ENCODE assay signal across 27 cellular contexts in genomic region chr1:247089616-247090375, GRCh38.
"Had no signal": no experiment of that assay in that cellular context is flagged by ENCODE, and none has a peak within 500 bp of the region (broad histone marks: within the 10 kb centered on the region; RNA-seq: fewer than 3 reads in every experiment).

No MANE protein-coding gene starts in this region.

- H3K27ac ChIP-seq: colonic mucosa, dorsolateral prefrontal cortex, esophagus squamous epithelium, gastroesophageal sphincter, vagina, VCaP had no signal

- H3K36me3 ChIP-seq: colonic mucosa, esophagus squamous epithelium, gastroesophageal sphincter, vagina had no signal

- H3K4me3 Mint-ChIP-seq: activated naive CD4-positive, alpha-beta T cell treated with anti-CD3 and anti-CD28 coated beads for 36 hours; activated naive CD8-positive, alpha-beta T cell treated with anti-CD3 and anti-CD28 coated beads, Interleukin-2, amount 10 ng/mL, durations not matched to agents 7 days and 5 days; activated T-cell treated with anti-CD3 and anti-CD28 coated beads, Interleukin-2, amount 50 U/mL, for 4 hours; memory B cell; nephron progenitor cell; stimulated activated naive B cell treated with anti-CD40 and anti-IgM and Interleukin-4, amounts not matched to agents 10 μg/mL and 1 μg/mL and 100 μg/mL, for 72 hours; T-helper 2 cell treated with Interferon-gamma antibody and Interleukin-4, amounts not matched to agents 5 μg/mL and 100 μg/mL, for 36 hours had no signal

- H3K27me3 ChIP-seq: colonic mucosa, dorsolateral prefrontal cortex, esophagus squamous epithelium, gastroesophageal sphincter, vagina had no signal

- H3K4me3 ChIP-seq: colonic mucosa, dorsolateral prefrontal cortex, esophagus squamous epithelium, gastroesophageal sphincter, mucosa of descending colon, vagina had no signal

- H3K9me3 Mint-ChIP-seq: memory B cell had no signal

- H3K27me3 Mint-ChIP-seq: activated naive CD8-positive, alpha-beta T cell treated with anti-CD3 and anti-CD28 coated beads, Interleukin-2, amount 10 ng/mL, durations not matched to agents 7 days and 5 days; memory B cell had no signal

- H3K27ac Mint-ChIP-seq: activated naive CD4-positive, alpha-beta T cell treated with anti-CD3 and anti-CD28 coated beads for 36 hours; activated naive CD8-positive, alpha-beta T cell treated with anti-CD3 and anti-CD28 coated beads, Interleukin-2, amount 10 ng/mL, durations not matched to agents 7 days and 5 days; activated T-helper 2 cell treated with anti-CD3 and anti-CD28 coated beads, Interferon-gamma antibody, Interleukin-2, Interleukin-4, amounts not matched to agents 10 μg/mL and 5 μg/mL and 100 μg/mL, durations not matched to agents 14 hours and 24 hours and 36 hours; memory B cell; nephron progenitor cell; stimulated activated naive B cell treated with anti-CD40 and anti-IgM and Interleukin-4, amounts not matched to agents 10 μg/mL and 1 μg/mL and 100 μg/mL, for 72 hours; T-helper 2 cell treated with Interferon-gamma antibody and Interleukin-4, amounts not matched to agents 5 μg/mL and 100 μg/mL, for 36 hours had no signal

- H3K4me1 ChIP-seq: colonic mucosa, esophagus squamous epithelium, gastroesophageal sphincter, vagina had no signal

- H3K36me3 Mint-ChIP-seq: memory B cell had no signal

- H3K9me3 ChIP-seq: colonic mucosa, gastroesophageal sphincter, mucosa of descending colon, vagina had no signal

- H3K4me1 Mint-ChIP-seq: activated naive CD8-positive, alpha-beta T cell treated with anti-CD3 and anti-CD28 coated beads, Interleukin-2, amount 10 ng/mL, durations not matched to agents 7 days and 5 days; memory B cell; nephron progenitor cell; stimulated activated naive B cell treated with anti-CD40 and anti-IgM and Interleukin-4, amounts not matched to agents 10 μg/mL and 1 μg/mL and 100 μg/mL, for 72 hours had no signal

- DNase-seq: activated CD4-positive, alpha-beta T cell treated with anti-CD3 and anti-CD28 coated beads for 1 hour; activated CD4-positive, alpha-beta T cell treated with anti-CD3 and anti-CD28 coated beads, Interleukin-2, amount 50 U/mL, for 4 hours; activated CD8-positive, alpha-beta memory T cell treated with anti-CD3 and anti-CD28 coated beads, Interleukin-2, amount 50 U/mL, for 48 hours; activated naive CD4-positive, alpha-beta T cell treated with anti-CD3 and anti-CD28 coated beads for 36 hours; activated naive CD8-positive, alpha-beta T cell treated with anti-CD3 and anti-CD28 coated beads, Interleukin-2, amount 10 ng/mL, durations not matched to agents 7 days and 5 days; activated T-cell treated with anti-CD3 and anti-CD28 coated beads, Interleukin-2, amount 50 U/mL, for 4 hours; amniotic stem cell; colonic mucosa; dorsolateral prefrontal cortex; esophagus squamous epithelium; hypothalamus; islet precursor cell; left cardiac atrium; mucosa of descending colon; nephron progenitor cell; occipital lobe; small intestine; stimulated activated CD4-positive, alpha-beta T cell treated with anti-CD3 and anti-CD28 coated beads, Interleukin-15, amount 100 ng/mL, for 24 hours; stimulated activated CD8-positive, alpha-beta memory T cell treated with anti-CD3 and anti-CD28 coated beads, Interleukin-4, amount 100 ng/mL, for 48 hours; stimulated activated naive B cell treated with anti-CD40 and anti-IgM and Interleukin-4, amounts not matched to agents 10 μg/mL and 1 μg/mL and 100 μg/mL, for 72 hours; trophoblast cell had no signal
